In genomic region chr11:69453151-69453550, GRCh38 we compare ENCODE assay signal across 23 cellular contexts. TPM values are rescaled to one million over a fixed set of nuclear protein-coding genes. Genes with fewer than 3 reads are reported as not detected.
DNase-seq lines count a peak whose midpoint lies in the region; ATAC-seq and TF ChIP-seq lines count a peak whose summit lies in the region.
"Had no signal": no experiment of that assay in that cellular context is flagged by ENCODE, and none has a peak within 500 bp of the region (broad histone marks: within the 10 kb centered on the region; RNA-seq: fewer than 3 reads in every experiment).

No MANE protein-coding gene starts in this region.

- intact Hi-C loops in left ventricle myocardium superior (cut with micrococcal nuclease) (no loop called here), lower lobe of right lung (cut with DNase I) (no loop called here)

- H3K27me3 Mint-ChIP-seq in activated naive CD4-positive, alpha-beta T cell treated with anti-CD3 and anti-CD28 coated beads, Interleukin-2, amount 50 U/mL, for 24 hours = peaks cover 11% of the 10 kb centered on the region

- ATAC-seq in left ventricle myocardium superior (no peak), lower lobe of right lung (no peak)
- ATAC-seq: CD8-positive, alpha-beta T cell; GM12878; GM23338; HCT116 had no signal

- no peak for TF ChIP-seq CTCF in right atrium auricular region (IDR thresholded peaks at IDR 0.05)
- no peak for TF ChIP-seq CTCF in HEK293 (tag by site-specific recombination; IDR thresholded peaks at IDR 0.05)
- no peak for TF ChIP-seq CTCF in lower lobe of right lung (IDR thresholded peaks at IDR 0.05)

- H3K4me3 ChIP-seq in right atrium auricular region (no peak overlapping the region), HEK293 (ENCODE audit: low read depth, low read length) (no peak overlapping the region), lower lobe of right lung (no peak overlapping the region)
- H3K4me3 ChIP-seq: BLaER1, GM12878, GM23338 had no signal

- peaks cover 0 to 18% of the 10 kb centered on the region in 2 donors for H3K9me3 ChIP-seq in right atrium auricular region
- no peaks in the 10 kb centered on the region for H3K9me3 ChIP-seq in HEK293 (ENCODE audit: control insufficient read depth, insufficient read depth, low read depth, low read length)
- peaks cover 6% of the 10 kb centered on the region for H3K9me3 ChIP-seq in lower lobe of right lung

- peaks cover 6% of the 10 kb centered on the region for H3K9me3 Mint-ChIP-seq in activated naive CD4-positive, alpha-beta T cell treated with anti-CD3 and anti-CD28 coated beads, Interleukin-2, amount 50 U/mL, for 24 hours

- no peak for DNase-seq in activated naive CD4-positive, alpha-beta T cell treated with Interleukin-2 at 50 U/mL for 16 hours
- DNase-seq in left ventricle myocardium superior (peak; percentile 19), right atrium auricular region (ENCODE audit: low spot score) (no peak), lower lobe of right lung (peak; percentile 23), hypothalamus (lab: John Stamatoyannopoulos, UW) (no peak), NCI-H345 (lab: John Stamatoyannopoulos, UW) (no peak)
- DNase-seq: Caco-2; CD4-positive, CD25-positive, alpha-beta regulatory T cell; DMS153; DND-41; H9; HFFc6 had no signal

- CTCF ChIA-PET in HEK293 (lab: Yijun Ruan, JAX) = interaction anchor here (0.8 kb wide), 1 partner anchor 9 kb away, joined by 3 read pairs; no protein-coding TSS in a partner anchor

- no peaks in the 10 kb centered on the region for H3K4me1 Mint-ChIP-seq in activated naive CD4-positive, alpha-beta T cell treated with anti-CD3 and anti-CD28 coated beads, Interleukin-2, amount 50 U/mL, for 24 hours
- H3K4me1 Mint-ChIP-seq: CD4-positive, CD25-positive, alpha-beta regulatory T cell had no signal

- no peaks in the 10 kb centered on the region for H3K36me3 Mint-ChIP-seq in activated naive CD4-positive, alpha-beta T cell treated with anti-CD3 and anti-CD28 coated beads, Interleukin-2, amount 50 U/mL, for 24 hours
- H3K36me3 Mint-ChIP-seq: CD4-positive, CD25-positive, alpha-beta regulatory T cell; CD8-positive, alpha-beta T cell had no signal

- no peaks in the 10 kb centered on the region for H3K27me3 ChIP-seq in right atrium auricular region
- no peaks in the 10 kb centered on the region for H3K27me3 ChIP-seq in lower lobe of right lung (ENCODE audit: low read depth)
- H3K27me3 ChIP-seq: BLaER1 had no signal

- POLR2A ChIA-PET in HEK293 (lab: Yijun Ruan, JAX) = no interaction called here

- H3K36me3 ChIP-seq in right atrium auricular region (no peaks in the 10 kb centered on the region), HEK293 (ENCODE audit: control insufficient read depth in 2 of 2, insufficient read depth in 1 of 2, low read length in 2 of 2) (no peaks in the 10 kb centered on the region), lower lobe of right lung (no peaks in the 10 kb centered on the region)
- H3K36me3 ChIP-seq: BLaER1 had no signal

- no peak overlapping the region for H3K4me3 Mint-ChIP-seq in activated naive CD4-positive, alpha-beta T cell treated with anti-CD3 and anti-CD28 coated beads, Interleukin-2, amount 50 U/mL, for 24 hours
- H3K4me3 Mint-ChIP-seq: B cell; CD4-positive, CD25-positive, alpha-beta regulatory T cell; CD8-positive, alpha-beta T cell; GM23338; H9; HFFc6 had no signal

- H3K4me1 ChIP-seq in right atrium auricular region (peaks cover 0 to 23% of the 10 kb centered on the region in 2 donors), HEK293 (ENCODE audit: control insufficient read depth, insufficient read depth, low read length) (no peaks in the 10 kb centered on the region), lower lobe of right lung (peaks cover 26% of the 10 kb centered on the region)

- H3K27ac Mint-ChIP-seq in activated naive CD4-positive, alpha-beta T cell treated with anti-CD3 and anti-CD28 coated beads, Interleukin-2, amount 50 U/mL, for 24 hours = peak overlapping the region; percentile 57
- H3K27ac Mint-ChIP-seq: B cell; CD4-positive, CD25-positive, alpha-beta regulatory T cell; CD8-positive, alpha-beta T cell; GM23338; HFFc6 had no signal

- no peak overlapping the region for H3K27ac ChIP-seq in right atrium auricular region
- H3K27ac ChIP-seq in HEK293 (ENCODE audit: extremely low read depth, low read depth, low read length) = no peak overlapping the region
- no peak overlapping the region for H3K27ac ChIP-seq in lower lobe of right lung
- H3K27ac ChIP-seq: 22Rv1, BLaER1, C4-2B had no signal

TF ChIP-seq in HEK293, 187 proteins besides CTCF, POLR2A, EP300 and RAD21:
- TF ChIP-seq ZIC2 (tag by site-specific recombination; IDR thresholded peaks at IDR 0.05) (peak; percentile 49), ZNF169 (tag by site-specific recombination; IDR thresholded peaks at IDR 0.05) (no peak)

RNA-seq across cellular contexts. Expression of gene LINC01488, which starts 28.3 kb away (rescaled TPM):
- total RNA-seq in left ventricle myocardium superior (not detected), right atrium auricular region (not detected), lower lobe of right lung (not detected)
- total RNA-seq: B cell; Caco-2; CD4-positive, CD25-positive, alpha-beta regulatory T cell; CD8-positive, alpha-beta T cell; GM12878; GM23338; H4; H9; HFFc6 had no signal

Comparison
In these comparisons a context has a peak if more than half of its experiments do, and no peak if none do; other contexts are left out.
1. DNase-seq: peak in left ventricle myocardium superior (single experiment) and lower lobe of right lung (single experiment); none in activated naive CD4-positive, alpha-beta T cell treated with Interleukin-2 at 50 U/mL for 16 hours (single experiment), right atrium auricular region (single experiment), hypothalamus (0 of 51) and NCI-H345 (single experiment).